Comparison of ENCODE assay signal across 25 cellular contexts in genomic region chr10:17351506-17351905, GRCh38.
A peak's percentile ranks its signal among the peaks of the same experiment; 100 is the strongest.
DNase-seq lines count a peak whose midpoint lies in the region; ATAC-seq, FAIRE-seq and TF ChIP-seq lines count a peak whose summit lies in the region.
"Had no signal": no experiment of that assay in that cellular context is flagged by ENCODE, and none has a peak within 500 bp of the region (broad histone marks: within the 10 kb centered on the region; RNA-seq: fewer than 3 reads in every experiment).

No MANE protein-coding gene starts in this region.

- no peak overlapping the region for H3K27ac Mint-ChIP-seq in naive thymus-derived CD8-positive, alpha-beta T cell
- H3K27ac Mint-ChIP-seq: B cell; CD4-positive, alpha-beta T cell; CD8-positive, alpha-beta T cell had no signal

- peak; percentile 11 for FAIRE-seq in D721Med (lab: Jason Lieb, UNC)
- FAIRE-seq in HTR-8/SVneo (lab: Jason Lieb, UNC): peak; percentile 51
- peak; percentile 59 for FAIRE-seq in keratinocyte (lab: Jason Lieb, UNC)
- FAIRE-seq: GM12878, GM12892, GM18507 had no signal

- POLR2A ChIA-PET in naive thymus-derived CD8-positive, alpha-beta T cell (lab: Charles Lee): interaction anchor here (0.6 kb wide), 2 partner anchors 15 to 543 kb away, joined by 4 to 5 read pairs; no protein-coding TSS in a partner anchor

- no peak overlapping the region for H3K4me2 ChIP-seq in keratinocyte (ENCODE audit: control insufficient read depth, extremely low read depth, insufficient read depth, low read depth, low read length)
- H3K4me2 ChIP-seq: A549; BLaER1 treated with 17β-estradiol and CSF1 and Interleukin-3, amounts not matched to agents 10 nM and 100 nM had no signal

- H3K36me3 Mint-ChIP-seq in naive thymus-derived CD8-positive, alpha-beta T cell: peaks cover 0 to 3% (median 0%) of the 10 kb centered on the region in 3 donors
- H3K36me3 Mint-ChIP-seq: CD8-positive, alpha-beta T cell had no signal

- no peak for ATAC-seq in esophagus mucosa
- no peak for ATAC-seq in naive thymus-derived CD8-positive, alpha-beta T cell
- ATAC-seq: A549; CD8-positive, alpha-beta T cell; GM12878 had no signal

- no peaks in the 10 kb centered on the region for H3K4me1 Mint-ChIP-seq in naive thymus-derived CD8-positive, alpha-beta T cell
- H3K4me1 Mint-ChIP-seq: B cell had no signal

- no peak overlapping the region for H3K27ac ChIP-seq in keratinocyte (ENCODE audit: control insufficient read depth, insufficient read depth, low read length)
- H3K27ac ChIP-seq: 22Rv1; A549; BLaER1 treated with 17β-estradiol and CSF1 and Interleukin-3, amounts not matched to agents 10 nM and 100 nM; C4-2B had no signal

- H4K20me1 ChIP-seq in keratinocyte (ENCODE audit: control insufficient read depth, extremely low read depth, insufficient read depth, low read length): no peaks in the 10 kb centered on the region
- H4K20me1 ChIP-seq: BLaER1 treated with 17β-estradiol and CSF1 and Interleukin-3, amounts not matched to agents 10 nM and 100 nM had no signal

- no peaks in the 10 kb centered on the region for H3K9me3 ChIP-seq in keratinocyte (ENCODE audit: control insufficient read depth, low read depth, low read length)

- peaks cover 41% of the 10 kb centered on the region for H3K4me1 ChIP-seq in keratinocyte (ENCODE audit: control insufficient read depth, extremely low read depth, insufficient read depth, low read length)
- H3K4me1 ChIP-seq: A549; BLaER1 treated with 17β-estradiol and CSF1 and Interleukin-3, amounts not matched to agents 10 nM and 100 nM had no signal

- no peaks in the 10 kb centered on the region for H3K79me2 ChIP-seq in keratinocyte (ENCODE audit: control insufficient read depth, insufficient read depth, low read length)

- no peaks in the 10 kb centered on the region for H3K27me3 ChIP-seq in keratinocyte (ENCODE audit: control insufficient read depth, extremely low read depth, insufficient read depth, low read length)
- H3K27me3 ChIP-seq: BLaER1 treated with 17β-estradiol and CSF1 and Interleukin-3, amounts not matched to agents 10 nM and 100 nM had no signal

- dilution Hi-C loops in keratinocyte (cut with MboI; ENCODE audit: extremely low pct_ligation_motif_present, low sequenced_read_pairs): no loop called here

- H2AFZ ChIP-seq in keratinocyte (ENCODE audit: control insufficient read depth, low read length): no peak overlapping the region

- H3K4me3 Mint-ChIP-seq in naive thymus-derived CD8-positive, alpha-beta T cell: no peak overlapping the region
- H3K4me3 Mint-ChIP-seq: B cell; CD4-positive, alpha-beta T cell; CD8-positive, alpha-beta T cell had no signal

- no peak overlapping the region for H3K9ac ChIP-seq in keratinocyte (ENCODE audit: control insufficient read depth, extremely low read depth, insufficient read depth, low read length)
- H3K9ac ChIP-seq: BLaER1 treated with 17β-estradiol and CSF1 and Interleukin-3, amounts not matched to agents 10 nM and 100 nM had no signal

- TF ChIP-seq CTCF in D721Med (IDR thresholded peaks at IDR 0.05; ENCODE audit: insufficient read depth, missing control alignments) (no peak), keratinocyte (optimal IDR thresholded peaks at IDR 0.05 in 1 of 3, IDR thresholded peaks at IDR 0.05 in 1 of 3, conservative IDR thresholded peaks at IDR 0.05 in 1 of 3; ENCODE audit: extremely low read depth in 1 of 3, insufficient read depth in 2 of 3, low read length in 3 of 3) (no peak)

- H3K9me1 ChIP-seq in keratinocyte (ENCODE audit: control insufficient read depth, extremely low read depth, insufficient read depth, low read length): peaks cover 2% of the 10 kb centered on the region

- DNase-seq in D721Med (ENCODE audit: insufficient read length, low spot score) (no peak), HTR-8/SVneo (ENCODE audit: insufficient read length, low spot score) (no peak), keratinocyte (ENCODE audit: low read depth, low spot score) (no peak)
- no peak for DNase-seq in naive thymus-derived CD8-positive, alpha-beta T cell
- DNase-seq: AML-193; Caco-2; Calu3; CD4-positive, alpha-beta T cell; CD8-positive, alpha-beta T cell; DMS 273 treated with DMSO at 0.1 percent for 48 hours; DMS153; DMS53; DMS79; DND-41; EL; GDM1 had no signal

- H3K9me3 Mint-ChIP-seq in naive thymus-derived CD8-positive, alpha-beta T cell: peaks cover 0 to 4% (median 0%) of the 10 kb centered on the region in 9 donors

- no peak overlapping the region for H3K4me3 ChIP-seq in keratinocyte (ENCODE audit: control insufficient read depth in 2 of 3, extremely low read depth in 1 of 3, insufficient read depth in 2 of 3, low read depth in 1 of 3, low read length in 3 of 3)
- H3K4me3 ChIP-seq: A549; BLaER1 treated with 17β-estradiol and CSF1 and Interleukin-3, amounts not matched to agents 10 nM and 100 nM; GM12878 had no signal

- peaks cover 0 to 11% (median 5%) of the 10 kb centered on the region in 5 donors for H3K27me3 Mint-ChIP-seq in naive thymus-derived CD8-positive, alpha-beta T cell

- no peaks in the 10 kb centered on the region for H3K36me3 ChIP-seq in keratinocyte (ENCODE audit: control insufficient read depth in 2 of 2, extremely low read depth in 1 of 2, insufficient read depth in 2 of 2, low read length in 2 of 2)
- H3K36me3 ChIP-seq: BLaER1 treated with 17β-estradiol and CSF1 and Interleukin-3, amounts not matched to agents 10 nM and 100 nM had no signal
